8 cellular contexts compared by ENCODE assay signal in genomic region chr15:69462030-69462492, GRCh38. TPM values are rescaled to one million over a fixed set of nuclear protein-coding genes. Genes with fewer than 3 reads are reported as not detected.
DNase-seq lines count a peak whose midpoint lies in the region; ATAC-seq, FAIRE-seq and TF ChIP-seq lines count a peak whose summit lies in the region.

No MANE protein-coding gene starts in this region.

- DNase-seq in DMS53 (lab: John Stamatoyannopoulos, UW) (peak; percentile 69), bronchial epithelial cell (ENCODE audit: low read depth) (no peak), memory B cell (ENCODE audit: low spot score in 2 of 2) (peak in 1 of 2 donors; percentile 11), vagina (ENCODE audit: extremely low spot score in 2 of 2) (no peak), globus pallidus (ENCODE audit: low spot score) (no peak), GF-D8 (lab: John Stamatoyannopoulos, UW) (no peak), OCI-M1 (lab: John Stamatoyannopoulos, UW) (no peak)

- H3K27me3 ChIP-seq in HUES64 (ENCODE audit: insufficient read depth, low read length) (no peaks in the 10 kb centered on the region), bronchial epithelial cell (ENCODE audit: control insufficient read depth, insufficient read depth, low read length) (no peaks in the 10 kb centered on the region), vagina (no peaks in the 10 kb centered on the region)

- FAIRE-seq in bronchial epithelial cell (lab: Jason Lieb, UNC), result no peak

- H3K4me3 Mint-ChIP-seq in memory B cell, result peak overlapping the region; percentile 88

- no peaks in the 10 kb centered on the region for H3K9me3 ChIP-seq in HUES64 (ENCODE audit: insufficient read depth, low read depth, low read length)
- H3K9me3 ChIP-seq in vagina, result no peaks in the 10 kb centered on the region

- H3K9ac ChIP-seq in HUES64 (ENCODE audit: low read depth, low read length), result no peak overlapping the region

- H3K27me3 Mint-ChIP-seq in memory B cell, result no peaks in the 10 kb centered on the region

- H3K36me3 ChIP-seq in HUES64 (ENCODE audit: insufficient read depth, low read length) (peaks cover 5% of the 10 kb centered on the region; the same call in 1 of the 2 replicates), bronchial epithelial cell (ENCODE audit: control insufficient read depth, insufficient read depth, low read length) (no peaks in the 10 kb centered on the region), vagina (peaks cover 0 to under 1% of the 10 kb centered on the region in 2 donors)

- H3K27ac Mint-ChIP-seq in memory B cell, result peak overlapping the region; percentile 73

- TF ChIP-seq CTCF in bronchial epithelial cell (IDR thresholded peaks at IDR 0.05; ENCODE audit: insufficient read depth, low read length, severe bottlenecking) (no peak), vagina (IDR thresholded peaks at IDR 0.05) (no peak)

- intact Hi-C loops in vagina (cut with DNase I), result no loop called here

- ATAC-seq in memory B cell (ENCODE audit: low read depth), result no peak

- no peak for TF ChIP-seq POLR2A in vagina (IDR thresholded peaks at IDR 0.05)

- H3K36me3 Mint-ChIP-seq in memory B cell, result peaks cover 3% of the 10 kb centered on the region

- peaks cover 4% of the 10 kb centered on the region; the same call in 1 of the 2 replicates for H3K4me1 ChIP-seq in HUES64 (ENCODE audit: insufficient read depth, low read length)
- H3K4me1 ChIP-seq in vagina, result peaks cover 26% of the 10 kb centered on the region

- H3K27ac ChIP-seq in HUES64 (ENCODE audit: low read depth, low read length) (no peak overlapping the region), vagina (peak overlapping the region; percentile 83)

- H3K4me3 ChIP-seq in HUES64 (ENCODE audit: low read length) (peak overlapping the region; percentile 43), bronchial epithelial cell (ENCODE audit: low read depth, low read length) (peak overlapping the region; percentile 43), vagina (peak overlapping the region; percentile 51 to 54)

- peaks cover 13% of the 10 kb centered on the region for H3K4me1 Mint-ChIP-seq in memory B cell

- 93% methylated on average over 23 of the region's 23 CpGs for WGBS in HUES64

- H3K9me3 Mint-ChIP-seq in memory B cell, result no peaks in the 10 kb centered on the region

RNA-seq across cellular contexts. Expression of gene RPLP1, which starts 9.4 kb away (rescaled TPM):
- 2,240 TPM for polyA plus RNA-seq in HUES64 (2013, experiment 1 of 2)
- 2,307 TPM for polyA plus RNA-seq in HUES64 (2013, experiment 2 of 2)
- total RNA-seq in bronchial epithelial cell (47.4 and 57.4 TPM in 2 replicates), vagina (1,258 TPM)

RNA-seq across cellular contexts. Expression of gene KIF23, which starts 47.9 kb away (rescaled TPM):
- 48.8 TPM for polyA plus RNA-seq in HUES64 (2013, experiment 1 of 2)
- polyA plus RNA-seq in HUES64 (2013, experiment 2 of 2), result 52.0 TPM
- total RNA-seq in bronchial epithelial cell, result 3.7 and 7.3 TPM in 2 replicates
- total RNA-seq in vagina, result 7.4 TPM

Comparison
In these comparisons a context has a peak if more than half of its experiments do, and no peak if none do; other contexts are left out.
1. RNA of gene RPLP1, which starts 9.4 kb away (total RNA-seq): 1,258 TPM in vagina (single experiment); 47.4 to 57.4 TPM in bronchial epithelial cell; every median in the first group is over 10 times any median in the second.
2. Peak in every context shown above with its lines, with median percentiles within 50 percentile points of each other: H3K4me3 ChIP-seq.